8 cellular contexts compared by ENCODE assay signal in genomic region chr5:141326088-141326854, GRCh38. TPM values are rescaled to one million over a fixed set of nuclear protein-coding genes. Genes with fewer than 3 reads are reported as not detected.
DNase-seq lines count a peak whose midpoint lies in the region; ATAC-seq lines count a peak whose summit lies in the region.

No MANE protein-coding gene starts in this region.

- peaks cover 9% of the 10 kb centered on the region for H3K36me3 Mint-ChIP-seq in activated CD4-positive, alpha-beta T cell treated with anti-CD3 and anti-CD28 coated beads, Interleukin-2, amount 10 ng/mL, durations not matched to agents 24 days and 14 days (ENCODE audit: low read depth)
- peaks cover 7% of the 10 kb centered on the region for H3K36me3 Mint-ChIP-seq in dendritic cell treated with granulocyte-macrophage colony-stimulating factor and Interleukin-4, amounts not matched to agents 40 ng/mL and 50 ng/mL, for 4 days (ENCODE audit: low read depth)

- ATAC-seq in GM21825 (IDR thresholded peaks at IDR 0.05; ENCODE audit: unreplicated experiment) = peak; percentile 91

- H3K27me3 Mint-ChIP-seq in activated CD4-positive, alpha-beta T cell treated with anti-CD3 and anti-CD28 coated beads, Interleukin-2, amount 10 ng/mL, durations not matched to agents 24 days and 14 days = peaks cover 12% of the 10 kb centered on the region
- H3K27me3 Mint-ChIP-seq in dendritic cell treated with granulocyte-macrophage colony-stimulating factor and Interleukin-4, amounts not matched to agents 40 ng/mL and 50 ng/mL, for 4 days = peaks cover 49% of the 10 kb centered on the region

- intact Hi-C loops in activated CD4-positive, alpha-beta T cell treated with anti-CD3 and anti-CD28 coated beads, Interleukin-2, amount 10 ng/mL, durations not matched to agents 24 days and 14 days (cut with micrococcal nuclease) = loop anchor here (1.0 to 10.0 kb wide), 3 partner anchors 188 to 1029 kb away; partner anchors contain the start of genes HDAC3 and RELL2
- intact Hi-C loops in dendritic cell treated with granulocyte-macrophage colony-stimulating factor and Interleukin-4, amounts not matched to agents 40 ng/mL and 50 ng/mL, for 4 days (cut with micrococcal nuclease) = loop anchor here (10.0 kb wide), 2 partner anchors 89 to 189 kb away; partner anchors contain the start of genes PCDHGA10 and PCDHGB7

- peak overlapping the region; percentile 90 for H3K27ac Mint-ChIP-seq in activated CD4-positive, alpha-beta T cell treated with anti-CD3 and anti-CD28 coated beads, Interleukin-2, amount 10 ng/mL, durations not matched to agents 24 days and 14 days
- no peak overlapping the region for H3K27ac Mint-ChIP-seq in dendritic cell treated with granulocyte-macrophage colony-stimulating factor and Interleukin-4, amounts not matched to agents 40 ng/mL and 50 ng/mL, for 4 days

- peak; percentile 26 for DNase-seq in DMS114 treated with DMSO at 0.1 percent for 48 hours (lab: John Stamatoyannopoulos, UW; ENCODE audit: unreplicated experiment)
- peak; percentile 81 for DNase-seq in NCI-H146 (lab: John Stamatoyannopoulos, UW)
- DNase-seq in activated CD4-positive, alpha-beta T cell treated with anti-CD3 and anti-CD28 coated beads, Interleukin-2, amount 10 ng/mL, durations not matched to agents 24 days and 14 days = peak; percentile 90
- peak; percentile 80 to 82 for DNase-seq in lung microvascular endothelial cell (ENCODE audit: low read depth in 2 of 2)
- DNase-seq in stimulated activated CD8-positive, alpha-beta memory T cell treated with anti-CD3 and anti-CD28 coated beads, Interleukin-12 subunit alpha, Interleukin-12 subunit beta, amount 100 ng/mL, for 4 hours (ENCODE audit: low read depth) = peak; percentile 37
- DNase-seq in NCI-H128 (lab: John Stamatoyannopoulos, UW; ENCODE audit: unreplicated experiment) = no peak

- H3K4me1 Mint-ChIP-seq in activated CD4-positive, alpha-beta T cell treated with anti-CD3 and anti-CD28 coated beads, Interleukin-2, amount 10 ng/mL, durations not matched to agents 24 days and 14 days = peaks cover 8% of the 10 kb centered on the region
- peaks cover 6% of the 10 kb centered on the region for H3K4me1 Mint-ChIP-seq in dendritic cell treated with granulocyte-macrophage colony-stimulating factor and Interleukin-4, amounts not matched to agents 40 ng/mL and 50 ng/mL, for 4 days (ENCODE audit: low read depth)

- H3K9me3 Mint-ChIP-seq in activated CD4-positive, alpha-beta T cell treated with anti-CD3 and anti-CD28 coated beads, Interleukin-2, amount 10 ng/mL, durations not matched to agents 24 days and 14 days = peaks cover 13% of the 10 kb centered on the region
- peaks cover 56% of the 10 kb centered on the region for H3K9me3 Mint-ChIP-seq in dendritic cell treated with granulocyte-macrophage colony-stimulating factor and Interleukin-4, amounts not matched to agents 40 ng/mL and 50 ng/mL, for 4 days

- peak overlapping the region; percentile 92 for H3K4me3 Mint-ChIP-seq in activated CD4-positive, alpha-beta T cell treated with anti-CD3 and anti-CD28 coated beads, Interleukin-2, amount 10 ng/mL, durations not matched to agents 24 days and 14 days
- H3K4me3 Mint-ChIP-seq in dendritic cell treated with granulocyte-macrophage colony-stimulating factor and Interleukin-4, amounts not matched to agents 40 ng/mL and 50 ng/mL, for 4 days = peak overlapping the region; percentile 65

RNA-seq across cellular contexts. Expression of gene PCDHGA1, which starts 4.0 kb away (rescaled TPM):
- 0.07 and 0.09 TPM in 2 replicates for total RNA-seq in activated CD4-positive, alpha-beta T cell treated with anti-CD3 and anti-CD28 coated beads, Interleukin-2, amount 10 ng/mL, durations not matched to agents 24 days and 14 days
- total RNA-seq in lung microvascular endothelial cell = 0.40 and 0.44 TPM in 2 replicates

RNA-seq across cellular contexts. Expression of gene TAF7, which starts 5.7 kb away (rescaled TPM):
- 71.5 and 75.0 TPM in 2 replicates for total RNA-seq in activated CD4-positive, alpha-beta T cell treated with anti-CD3 and anti-CD28 coated beads, Interleukin-2, amount 10 ng/mL, durations not matched to agents 24 days and 14 days
- total RNA-seq in lung microvascular endothelial cell = 56.7 and 63.5 TPM in 2 replicates

RNA-seq across cellular contexts. Expression of gene PCDHGA2, which starts 12.3 kb away (rescaled TPM):
- 0.07 and 0.12 TPM in 2 replicates for total RNA-seq in activated CD4-positive, alpha-beta T cell treated with anti-CD3 and anti-CD28 coated beads, Interleukin-2, amount 10 ng/mL, durations not matched to agents 24 days and 14 days
- total RNA-seq in lung microvascular endothelial cell = 0.65 and 0.79 TPM in 2 replicates

RNA-seq across cellular contexts. Expression of gene PCDHGA3, which starts 17.4 kb away (rescaled TPM):
- 0.14 and 0.19 TPM in 2 replicates for total RNA-seq in activated CD4-positive, alpha-beta T cell treated with anti-CD3 and anti-CD28 coated beads, Interleukin-2, amount 10 ng/mL, durations not matched to agents 24 days and 14 days
- 0.40 and 0.44 TPM in 2 replicates for total RNA-seq in lung microvascular endothelial cell

RNA-seq across cellular contexts. Expression of gene SLC25A2, which starts 22.4 kb away (rescaled TPM):
- 0.14 and 0.23 TPM in 2 replicates for total RNA-seq in activated CD4-positive, alpha-beta T cell treated with anti-CD3 and anti-CD28 coated beads, Interleukin-2, amount 10 ng/mL, durations not matched to agents 24 days and 14 days
- under 0.01 and 0.20 TPM in 2 replicates for total RNA-seq in lung microvascular endothelial cell
